ENCODE assay signal across 15 cellular contexts in genomic region chr5:154802050-154802449, GRCh38.
"Had no signal": no experiment of that assay in that cellular context is flagged by ENCODE, and none has a peak within 500 bp of the region (broad histone marks: within the 10 kb centered on the region; RNA-seq: fewer than 3 reads in every experiment).

No MANE protein-coding gene starts in this region.

- H3K27ac ChIP-seq: ascending aorta, coronary artery, heart left ventricle, left lung, stomach, thoracic aorta had no signal

- H3K9me3 Mint-ChIP-seq: neural crest cell, T-cell had no signal

- H3K9me3 ChIP-seq: ascending aorta, heart left ventricle, left lung, stomach, thoracic aorta had no signal

- H3K4me3 Mint-ChIP-seq: activated naive CD8-positive, alpha-beta T cell; neural crest cell; T-cell had no signal

- H3K27me3 ChIP-seq: ascending aorta, cardiac muscle cell, heart left ventricle, left lung, stomach had no signal

- H3K4me1 ChIP-seq: ascending aorta, left lung, stomach had no signal

- H3K4me3 ChIP-seq: ascending aorta, cardiac muscle cell, coronary artery, heart left ventricle, left lung, stomach, thoracic aorta had no signal

- DNase-seq: activated CD4-positive, alpha-beta T cell treated with anti-CD3 and anti-CD28 coated beads for 48 hours; effector CD4-positive, alpha-beta T cell; heart left ventricle; left lung; mesendoderm; stimulated activated CD4-positive, alpha-beta T cell treated with anti-CD3 and anti-CD28 coated beads, Interleukin-15, amount 100 ng/mL, for 24 hours; stimulated activated CD4-positive, alpha-beta T cell treated with anti-CD3 and anti-CD28 coated beads, Interleukin-4, amount 100 ng/mL, for 24 hours; stomach; T-cell had no signal

- ATAC-seq: left lung, T-cell had no signal

- H3K27me3 Mint-ChIP-seq: activated naive CD8-positive, alpha-beta T cell; T-cell had no signal

- H3K4me1 Mint-ChIP-seq: neural crest cell had no signal
